Comparison of ENCODE assay signal across 9 cellular contexts in genomic region chr18:9506046-9506792, GRCh38. TPM values are rescaled to one million over a fixed set of nuclear protein-coding genes. Genes with fewer than 3 reads are reported as not detected.
DNase-seq lines count a peak whose midpoint lies in the region; ATAC-seq and TF ChIP-seq lines count a peak whose summit lies in the region.
"Had no signal": no experiment of that assay in that cellular context is flagged by ENCODE, and none has a peak within 500 bp of the region (broad histone marks: within the 10 kb centered on the region; RNA-seq: fewer than 3 reads in every experiment).

No MANE protein-coding gene starts in this region.

- H3K23ac ChIP-seq in IMR-90 (ENCODE audit: low read depth, low read length): no peak overlapping the region

- no peak overlapping the region for H2BK5ac ChIP-seq in IMR-90 (ENCODE audit: low read depth, low read length, poor library complexity, severe bottlenecking)

- 0 out of 3 replicates have a peak overlapping the region, but pooled peaks have one; percentile 52 for H2BK15ac ChIP-seq in IMR-90 (ENCODE audit: low read depth, low read length)

- no peak for TF ChIP-seq CTCF in IMR-90 (conservative IDR thresholded peaks at IDR 0.05; ENCODE audit: low read depth, low read length)
- no peak for TF ChIP-seq CTCF in prostate gland (IDR thresholded peaks at IDR 0.05)
- TF ChIP-seq CTCF in CD4-positive, alpha-beta T cell (IDR thresholded peaks at IDR 0.05): no peak

- in situ Hi-C loops in IMR-90 (cut with MboI; ENCODE audit: low sequenced_read_pairs): no loop called here

- peaks cover 4% of the 10 kb centered on the region for H3K9me3 ChIP-seq in IMR-90 (ENCODE audit: control insufficient read depth, insufficient read depth, low read length)
- no peaks in the 10 kb centered on the region for H3K9me3 ChIP-seq in prostate gland
- H3K9me3 ChIP-seq in CD4-positive, alpha-beta T cell (ENCODE audit: control insufficient read depth, low read length): no peaks in the 10 kb centered on the region
- H3K9me3 ChIP-seq: suprapubic skin had no signal

- H2BK20ac ChIP-seq in IMR-90 (ENCODE audit: low read depth, low read length): no peak overlapping the region

- WGBS in IMR-90 (ENCODE audit: extremely low coverage in 2 of 2, insufficient read length in 1 of 2), 2 experiments: 86% methylated on average over 2 of the region's 4 CpGs; no CpG with 5 or more reads in 1 of the 2 experiments
- 57% methylated on average over 4 of the region's 4 CpGs for whole genome bisulfite sequencing in prostate gland

- H3K9ac ChIP-seq in IMR-90 (ENCODE audit: low read depth, low read length): no peak overlapping the region

- peak overlapping the region; percentile 35; the same call in 1 of the 2 replicates for H3K4ac ChIP-seq in IMR-90 (ENCODE audit: low read depth, low read length)

- no peaks in the 10 kb centered on the region for H3K27me3 ChIP-seq in IMR-90 (ENCODE audit: control insufficient read depth, insufficient read depth, low read length)
- no peaks in the 10 kb centered on the region for H3K27me3 ChIP-seq in prostate gland (replicated peaks; ENCODE audit: insufficient read depth)
- no peaks in the 10 kb centered on the region for H3K27me3 ChIP-seq in CD4-positive, alpha-beta T cell (ENCODE audit: control insufficient read depth, insufficient read depth, low read length)
- H3K27me3 ChIP-seq: suprapubic skin had no signal

- peaks cover 32% of the 10 kb centered on the region for H3K36me3 Mint-ChIP-seq in CD4-positive, alpha-beta T cell (ENCODE audit: low read depth)

- H3K4me3 Mint-ChIP-seq in CD4-positive, alpha-beta T cell: no peak overlapping the region
- H3K4me3 Mint-ChIP-seq: activated CD8-positive, alpha-beta memory T cell treated with anti-CD3 and anti-CD28 coated beads, Interleukin-2, amount 10 ng/mL, durations not matched to agents 7 days and 5 days had no signal

- BruUV-seq in IMR-90 (replicated peaks; lab: Mats Ljungman, UMichigan): no TSS peak

- 0 out of 2 replicates have a peak overlapping the region, but pooled peaks have one; percentile 37 for H3K14ac ChIP-seq in IMR-90 (replicated peaks; ENCODE audit: low read depth, low read length)

- no peak overlapping the region for H3K4me2 ChIP-seq in IMR-90 (ENCODE audit: low read depth, low read length)

- no peak overlapping the region for H2AFZ ChIP-seq in IMR-90 (replicated peaks; ENCODE audit: low read length, poor library complexity)

- H3K27ac ChIP-seq in IMR-90 (ENCODE audit: insufficient read depth, low read length) (no peak overlapping the region), prostate gland (no peak overlapping the region)
- H3K27ac ChIP-seq in CD4-positive, alpha-beta T cell (ENCODE audit: low read depth, low read length): no peak overlapping the region
- H3K27ac ChIP-seq: suprapubic skin had no signal

- H3K36me3 ChIP-seq in IMR-90 (ENCODE audit: control insufficient read depth, insufficient read depth, low read length) (0 out of 2 replicates have a peak, but pooled peaks cover 2% of the 10 kb centered on the region), prostate gland (no peaks in the 10 kb centered on the region)
- H3K36me3 ChIP-seq: suprapubic skin had no signal

- H3K27ac Mint-ChIP-seq in CD4-positive, alpha-beta T cell: no peak overlapping the region
- H3K27ac Mint-ChIP-seq: activated CD8-positive, alpha-beta memory T cell treated with anti-CD3 and anti-CD28 coated beads, Interleukin-2, amount 10 ng/mL, durations not matched to agents 7 days and 5 days had no signal

- 0 out of 2 replicates have a peak, but pooled peaks cover 2% of the 10 kb centered on the region for H3K9me1 ChIP-seq in IMR-90 (ENCODE audit: insufficient read depth, low read length)

- peaks cover 54% of the 10 kb centered on the region for H3K4me1 Mint-ChIP-seq in CD4-positive, alpha-beta T cell (ENCODE audit: low read depth)

- H2BK120ac ChIP-seq in IMR-90 (ENCODE audit: low read depth, low read length): no peak overlapping the region

- H3K4me1 ChIP-seq in IMR-90 (ENCODE audit: control insufficient read depth, insufficient read depth, low read length) (peaks cover 14% of the 10 kb centered on the region), prostate gland (replicated peaks) (no peaks in the 10 kb centered on the region)

- H4K91ac ChIP-seq in IMR-90 (ENCODE audit: insufficient read depth, low read depth, low read length): no peak overlapping the region

- dilution Hi-C loops in IMR-90 (cut with HindIII; ENCODE audit: low sequenced_read_pairs, unreplicated experiment): no loop called here

- H4K20me1 ChIP-seq in IMR-90 (ENCODE audit: insufficient read depth, low read length): peaks cover 17% of the 10 kb centered on the region

- peak overlapping the region; percentile 12; the same call in 1 of the 2 replicates for H3K18ac ChIP-seq in IMR-90 (ENCODE audit: low read depth, low read length)

- H3K4me3 ChIP-seq in IMR-90 (ENCODE audit: insufficient read depth, low read depth, low read length) (no peak overlapping the region), prostate gland (no peak overlapping the region)
- H3K4me3 ChIP-seq: suprapubic skin had no signal

- ATAC-seq in IMR-90 (ENCODE audit: low read depth): peak; percentile 22; the same call in 1 of the 2 replicates
- no peak for ATAC-seq in CD4-positive, alpha-beta T cell (ENCODE audit: poor library complexity)
- ATAC-seq: activated CD8-positive, alpha-beta memory T cell treated with anti-CD3 and anti-CD28 coated beads, Interleukin-2, amount 10 ng/mL, durations not matched to agents 7 days and 5 days had no signal

- no peak for TF ChIP-seq RAD21 in IMR-90 (IDR thresholded peaks at IDR 0.05; ENCODE audit: low read length)

- no peaks in the 10 kb centered on the region for H3K27me3 Mint-ChIP-seq in CD4-positive, alpha-beta T cell
- H3K27me3 Mint-ChIP-seq: activated CD8-positive, alpha-beta memory T cell treated with anti-CD3 and anti-CD28 coated beads, Interleukin-2, amount 10 ng/mL, durations not matched to agents 7 days and 5 days had no signal

- H3K79me1 ChIP-seq in IMR-90 (ENCODE audit: low read depth in 1 of 2, low read length in 2 of 2): peaks cover 40 to 51% of the 10 kb centered on the region in 2 experiments

- no peak overlapping the region for H3K56ac ChIP-seq in IMR-90 (ENCODE audit: extremely low read depth, insufficient read depth, low read length)

- TF ChIP-seq POLR2A in IMR-90 (IDR thresholded peaks at IDR 0.05; ENCODE audit: low read depth, low read length) (no peak), prostate gland (IDR thresholded peaks at IDR 0.05) (no peak)

- no peak overlapping the region for H2AK5ac ChIP-seq in IMR-90 (ENCODE audit: low read depth, low read length)

- H4K5ac ChIP-seq in IMR-90 (ENCODE audit: low read depth, low read length): no peak overlapping the region

- no peak overlapping the region for H2AK9ac ChIP-seq in IMR-90 (replicated peaks; ENCODE audit: low read depth, low read length, poor library complexity)

- no peak overlapping the region for H4K8ac ChIP-seq in IMR-90 (ENCODE audit: low read depth in 2 of 2, low read length in 2 of 2)

- DNase-seq in IMR-90 (peak; percentile 16), NCI-H2196 (lab: John Stamatoyannopoulos, UW; ENCODE audit: unreplicated experiment) (peak; percentile 76), brain pericyte (ENCODE audit: low read depth, low spot score) (peak; percentile 45), prostate gland (ENCODE audit: low spot score) (peak; percentile 11), activated gamma-delta T cell (lab: John Stamatoyannopoulos, UW) (no peak)
- no peak for DNase-seq in CD4-positive, alpha-beta T cell
- no peak for DNase-seq in activated CD4-positive, alpha-beta T cell treated with anti-CD3 and anti-CD28 coated beads, Interleukin-2, amount 50 U/mL, for 48 hours
- DNase-seq: activated CD8-positive, alpha-beta memory T cell treated with anti-CD3 and anti-CD28 coated beads, Interleukin-2, amount 10 ng/mL, durations not matched to agents 7 days and 5 days had no signal

- CTCF ChIA-PET in IMR-90 (lab: Yijun Ruan, JAX): no interaction called here
- CTCF ChIA-PET in CD4-positive, alpha-beta T cell (lab: Charles Lee): interaction anchor here (1.3 kb wide), 1 partner anchor 11 kb away, joined by 3 read pairs; no protein-coding TSS in a partner anchor

- peaks cover 2% of the 10 kb centered on the region for H3K9me3 Mint-ChIP-seq in CD4-positive, alpha-beta T cell

- POLR2A ChIA-PET in IMR-90 (lab: Charles Lee; ENCODE audit: unreplicated experiment): no interaction called here
- POLR2A ChIA-PET in CD4-positive, alpha-beta T cell (lab: Charles Lee): no interaction called here

- intact Hi-C loops in IMR-90 (cut with micrococcal nuclease): no loop called here
- intact Hi-C loops in prostate gland (cut with DNase I): no loop called here
- intact Hi-C loops in CD4-positive, alpha-beta T cell (cut with DNase I, micrococcal nuclease): no loop called here

TF ChIP-seq in IMR-90, 13 proteins besides CTCF, POLR2A, EP300 and RAD21 (continues in another document):
- TF ChIP-seq BHLHE40 (IDR thresholded peaks at IDR 0.05; ENCODE audit: low read depth, low read length): no peak
- no peak for TF ChIP-seq CEBPB (IDR thresholded peaks at IDR 0.05; ENCODE audit: low read depth, low read length)
- TF ChIP-seq CHD1 (IDR thresholded peaks at IDR 0.05; ENCODE audit: low read depth, low read length): no peak
- no peak for TF ChIP-seq MXI1 (IDR thresholded peaks at IDR 0.05; ENCODE audit: borderline replicate concordance, low read depth, low read length)
- no peak for TF ChIP-seq SMC3 (IDR thresholded peaks at IDR 0.05; ENCODE audit: low read depth, low read length)
- TF ChIP-seq MAZ (IDR thresholded peaks at IDR 0.05; ENCODE audit: borderline replicate concordance, low read depth, low read length): no peak
- no peak for TF ChIP-seq ELK1 (IDR thresholded peaks at IDR 0.05; ENCODE audit: borderline replicate concordance, low read depth, low read length)
- no peak for TF ChIP-seq FOS (IDR thresholded peaks at IDR 0.05; ENCODE audit: low read depth, low read length)
- TF ChIP-seq RFX5 (IDR thresholded peaks at IDR 0.05; ENCODE audit: low read depth, low read length): no peak
- no peak for TF ChIP-seq RCOR1 (IDR thresholded peaks at IDR 0.05; ENCODE audit: insufficient replicate concordance, low read length)
- no peak for TF ChIP-seq NFE2L2 (IDR thresholded peaks at IDR 0.05; ENCODE audit: low read depth, low read length)

RNA-seq across cellular contexts. Expression of gene RALBP1, which starts 30.9 kb away (rescaled TPM):
- total RNA-seq in IMR-90 (2012; rRNA removed): 38.2 and 58.9 TPM in 2 replicates
- 30.6 and 31.6 TPM in 2 replicates for polyA plus RNA-seq in IMR-90 (2012; rRNA removed)
- polyA plus RNA-seq in IMR-90 (2012; cell fraction: cytosol; rRNA removed): 19.5 and 39.0 TPM in 2 replicates
- polyA plus RNA-seq in IMR-90 (2012; cell fraction: nucleus; rRNA removed; ENCODE audit: low replicate concordance): 18.1 and 18.9 TPM in 2 replicates
- total RNA-seq in prostate gland: 10 to 100 TPM; 58.2 to 64.8 TPM
- total RNA-seq in CD4-positive, alpha-beta T cell: 1 to 10 TPM; 6.5 to 7.8 TPM

Comparison
In these comparisons a context has a peak if more than half of its experiments do, and no peak if none do; other contexts are left out.
1. DNase-seq: peak in IMR-90 (single experiment), NCI-H2196 (single experiment), brain pericyte (single experiment) and prostate gland (single experiment); none in CD4-positive, alpha-beta T cell (0 of 10), activated gamma-delta T cell (single experiment) and activated CD4-positive, alpha-beta T cell treated with anti-CD3 and anti-CD28 coated beads, Interleukin-2, amount 50 U/mL, for 48 hours (0 of 2).